ENCODE assay signal across 14 cellular contexts in genomic region chr3:81378552-81379288, GRCh38.
"Had no signal": no experiment of that assay in that cellular context is flagged by ENCODE, and none has a peak within 500 bp of the region (broad histone marks: within the 10 kb centered on the region; RNA-seq: fewer than 3 reads in every experiment).

No MANE protein-coding gene starts in this region.

- DNase-seq: dermis blood vessel endothelial cell; esophagus squamous epithelium; foreskin fibroblast; glutamatergic neuron; kidney; left cardiac atrium; left ventricle myocardium inferior; lower lobe of right lung; natural killer cell; sigmoid colon; stimulated activated naive CD4-positive, alpha-beta T cell; stomach; substantia nigra; transverse colon had no signal
